10 cellular contexts compared by ENCODE assay signal in the genomic region with DNA sequence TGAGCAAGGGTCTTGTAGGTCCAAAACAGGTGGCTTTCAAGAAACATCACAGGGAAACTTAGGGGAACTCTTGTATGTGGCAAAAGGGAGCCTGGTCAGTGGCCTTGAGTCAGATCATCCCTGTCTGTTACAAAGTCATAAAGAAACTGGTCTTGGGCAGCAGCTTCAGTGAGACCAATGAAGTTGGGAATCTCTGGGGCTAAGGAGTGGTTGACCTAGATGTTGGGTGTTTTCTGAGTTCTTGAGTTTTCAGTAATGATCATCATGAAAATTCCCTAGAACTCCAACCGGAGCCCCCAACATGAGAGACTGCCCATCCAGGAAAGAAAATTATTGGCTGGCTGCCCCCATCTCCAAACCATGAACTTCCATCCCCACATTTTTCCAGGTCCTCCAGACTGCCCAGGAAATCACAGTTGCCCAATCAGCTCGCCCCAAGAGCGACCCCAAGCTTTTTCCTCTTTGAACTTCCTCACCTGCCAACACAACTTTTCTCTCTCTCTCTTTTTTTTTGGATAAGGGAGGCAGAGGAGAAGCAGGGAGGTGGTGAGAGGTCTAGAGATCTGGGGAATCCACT. TPM values are rescaled to one million over a fixed set of nuclear protein-coding genes. Genes with fewer than 3 reads are reported as not detected.
DNase-seq lines count a peak whose midpoint lies in the region; ATAC-seq lines count a peak whose summit lies in the region.
"Had no signal": no experiment of that assay in that cellular context is flagged by ENCODE, and none has a peak within 500 bp of the region (broad histone marks: within the 10 kb centered on the region; RNA-seq: fewer than 3 reads in every experiment).

No MANE protein-coding gene starts in this region.

- no peaks in the 10 kb centered on the region for H3K9me3 ChIP-seq in T-helper 17 cell (ENCODE audit: control insufficient read depth, low read length, poor library complexity, severe bottlenecking)
- H3K9me3 ChIP-seq: heart left ventricle had no signal

- CTCF ChIA-PET in activated CD8-positive, alpha-beta memory T cell treated with anti-CD3 and anti-CD28 coated beads, Interleukin-2, amount 10 ng/mL, durations not matched to agents 7 days and 5 days (lab: Charles Lee) = interaction anchor here (0.6 to 14.0 kb wide), 39 partner anchors 9 to 278 kb away, joined by 3 to 447 read pairs (median 8); partner anchors contain the start of gene TOP2A

- H3K4me3 Mint-ChIP-seq in activated CD8-positive, alpha-beta memory T cell treated with anti-CD3 and anti-CD28 coated beads, Interleukin-2, amount 10 ng/mL, durations not matched to agents 7 days and 5 days = peak overlapping the region; percentile 77
- peak overlapping the region; percentile 99 for H3K4me3 Mint-ChIP-seq in T-helper 17 cell
- H3K4me3 Mint-ChIP-seq in stimulated activated naive CD8-positive, alpha-beta T cell treated with anti-CD3 and anti-CD28 coated beads, Interleukin-15, amount 100 ng/mL, for 72 hours = peak overlapping the region; percentile 97 to 98

- DNase-seq in activated CD8-positive, alpha-beta memory T cell treated with anti-CD3 and anti-CD28 coated beads, Interleukin-2, amount 10 ng/mL, durations not matched to agents 7 days and 5 days = no peak
- no peak for DNase-seq in activated CD8-positive, alpha-beta memory T cell treated with anti-CD3 and anti-CD28 coated beads, Interleukin-2, amount 50 U/mL, for 4 hours
- DNase-seq in T-helper 17 cell (peak in 1 of 3 donors; percentile 9), NCI-H69 (lab: John Stamatoyannopoulos, UW) (no peak), NCI-H2107 treated with DMSO at 0.1 percent for 48 hours (lab: John Stamatoyannopoulos, UW; ENCODE audit: unreplicated experiment) (no peak)
- no peak for DNase-seq in stimulated activated naive CD8-positive, alpha-beta T cell treated with anti-CD3 and anti-CD28 coated beads, Interleukin-15, amount 100 ng/mL, for 72 hours
- no peak for DNase-seq in stimulated activated naive CD4-positive, alpha-beta T cell treated with Interleukin-2 at 50 U/mL for 16 hours (lab: John Stamatoyannopoulos, UW)
- DNase-seq: heart left ventricle had no signal

- H3K27me3 Mint-ChIP-seq in activated CD8-positive, alpha-beta memory T cell treated with anti-CD3 and anti-CD28 coated beads, Interleukin-2, amount 10 ng/mL, durations not matched to agents 7 days and 5 days = peaks cover 5% of the 10 kb centered on the region
- no peaks in the 10 kb centered on the region for H3K27me3 Mint-ChIP-seq in T-helper 17 cell
- no peaks in the 10 kb centered on the region for H3K27me3 Mint-ChIP-seq in stimulated activated naive CD8-positive, alpha-beta T cell treated with anti-CD3 and anti-CD28 coated beads, Interleukin-15, amount 100 ng/mL, for 72 hours

- peaks cover 49% of the 10 kb centered on the region for H3K36me3 Mint-ChIP-seq in activated CD8-positive, alpha-beta memory T cell treated with anti-CD3 and anti-CD28 coated beads, Interleukin-2, amount 10 ng/mL, durations not matched to agents 7 days and 5 days
- H3K36me3 Mint-ChIP-seq in T-helper 17 cell (ENCODE audit: low read depth) = peaks cover 24% of the 10 kb centered on the region

- no peaks in the 10 kb centered on the region for H3K9me3 Mint-ChIP-seq in activated CD8-positive, alpha-beta memory T cell treated with anti-CD3 and anti-CD28 coated beads, Interleukin-2, amount 10 ng/mL, durations not matched to agents 7 days and 5 days (ENCODE audit: low read depth)
- H3K9me3 Mint-ChIP-seq in stimulated activated naive CD8-positive, alpha-beta T cell treated with anti-CD3 and anti-CD28 coated beads, Interleukin-15, amount 100 ng/mL, for 72 hours = no peaks in the 10 kb centered on the region

- ATAC-seq in activated CD8-positive, alpha-beta memory T cell treated with anti-CD3 and anti-CD28 coated beads, Interleukin-2, amount 10 ng/mL, durations not matched to agents 7 days and 5 days = peak; percentile 3
- ATAC-seq in HG02870 (IDR thresholded peaks at IDR 0.05; ENCODE audit: unreplicated experiment) = peak; percentile 24
- no peak for ATAC-seq in T-helper 17 cell
- peak; percentile 21 for ATAC-seq in stimulated activated naive CD8-positive, alpha-beta T cell treated with anti-CD3 and anti-CD28 coated beads, Interleukin-15, amount 100 ng/mL, for 72 hours

- H3K4me1 Mint-ChIP-seq in activated CD8-positive, alpha-beta memory T cell treated with anti-CD3 and anti-CD28 coated beads, Interleukin-2, amount 10 ng/mL, durations not matched to agents 7 days and 5 days = peaks cover 92% of the 10 kb centered on the region
- H3K4me1 Mint-ChIP-seq in T-helper 17 cell = peaks cover 73% of the 10 kb centered on the region
- H3K4me1 Mint-ChIP-seq in stimulated activated naive CD8-positive, alpha-beta T cell treated with anti-CD3 and anti-CD28 coated beads, Interleukin-15, amount 100 ng/mL, for 72 hours = peaks cover 60% of the 10 kb centered on the region

- H3K27ac Mint-ChIP-seq in activated CD8-positive, alpha-beta memory T cell treated with anti-CD3 and anti-CD28 coated beads, Interleukin-2, amount 10 ng/mL, durations not matched to agents 7 days and 5 days = peak overlapping the region; percentile 93
- peak overlapping the region; percentile 100 for H3K27ac Mint-ChIP-seq in T-helper 17 cell
- H3K27ac Mint-ChIP-seq in stimulated activated naive CD8-positive, alpha-beta T cell treated with anti-CD3 and anti-CD28 coated beads, Interleukin-15, amount 100 ng/mL, for 72 hours = peak overlapping the region; percentile 100

RNA-seq across cellular contexts. Expression of gene CCR7, which starts 3.9 kb away (rescaled TPM):
- 10 to 100 TPM; 43.5 to 83.9 TPM for total RNA-seq in activated CD8-positive, alpha-beta memory T cell treated with anti-CD3 and anti-CD28 coated beads, Interleukin-2, amount 10 ng/mL, durations not matched to agents 7 days and 5 days
- total RNA-seq in T-helper 17 cell = 100 to 1,000 TPM; 165 to 182 TPM

RNA-seq across cellular contexts. Expression of gene TNS4, which starts 60.0 kb away (rescaled TPM):
- total RNA-seq in activated CD8-positive, alpha-beta memory T cell treated with anti-CD3 and anti-CD28 coated beads, Interleukin-2, amount 10 ng/mL, durations not matched to agents 7 days and 5 days = 1 to 10 TPM; 4.2 to 5.8 TPM
- total RNA-seq in T-helper 17 cell = 1 to 10 TPM in 1 of 2 donors, under 1 TPM in 1; 0.77 to 1.7 TPM
- total RNA-seq: skeletal muscle tissue had no signal
